Comparison of ENCODE assay signal across 25 cellular contexts in genomic region chr5:88681402-88681801, GRCh38.
"Had no signal": no experiment of that assay in that cellular context is flagged by ENCODE, and none has a peak within 500 bp of the region (broad histone marks: within the 10 kb centered on the region; RNA-seq: fewer than 3 reads in every experiment).

No MANE protein-coding gene starts in this region.

- H3K4me3 ChIP-seq: ascending aorta, cardiac muscle cell, hepatocyte, lower lobe of right lung, ovary, tibial artery had no signal

- H3K27ac Mint-ChIP-seq: activated CD4-positive, alpha-beta T cell treated with anti-CD3 and anti-CD28 coated beads, Interleukin-2, amount 10 ng/mL, durations not matched to agents 7 days and 5 days; activated CD8-positive, alpha-beta T cell treated with anti-CD3 and anti-CD28 coated beads for 36 hours; activated naive CD4-positive, alpha-beta T cell treated with anti-CD3 and anti-CD28 coated beads, Interleukin-2, amount 50 U/mL, for 24 hours; activated T-helper 1 cell treated with anti-CD3 and anti-CD28 coated beads, Interleukin-12 subunit alpha, Interleukin-12 subunit beta, Interleukin-2, Interleukin-4 antibody, amounts not matched to agents 30 ng/mL and 10 ng/mL and 1 ng/mL, durations not matched to agents 14 hours and 24 hours and 36 hours; effector memory CD8-positive, alpha-beta T cell; immature natural killer cell had no signal

- H3K79me2 ChIP-seq: hepatocyte had no signal

- H3K9me3 ChIP-seq: ascending aorta, lower lobe of right lung, psoas muscle, tibial artery had no signal

- FAIRE-seq: endothelial cell of umbilical vein had no signal

- DNase-seq: activated CD4-positive, alpha-beta T cell treated with anti-CD3 and anti-CD28 coated beads, Interleukin-2, amount 10 ng/mL, durations not matched to agents 7 days and 5 days; activated CD4-positive, CD25-positive, alpha-beta regulatory T cell treated with anti-CD3 and anti-CD28 coated beads, Interleukin-2, amount 50 U/mL, for 72 hours; activated CD8-positive, alpha-beta T cell treated with anti-CD3 and anti-CD28 coated beads for 36 hours; activated gamma-delta T cell treated with Interleukin-2 at 50 U/mL for 16 hours; effector memory CD8-positive, alpha-beta T cell; foreskin melanocyte; immature natural killer cell; lower lobe of right lung; naive thymus-derived CD4-positive, alpha-beta T cell; ovary; psoas muscle; stimulated activated CD4-positive, alpha-beta T cell treated with anti-CD3 and anti-CD28 coated beads, Interleukin-12 subunit alpha, Interleukin-12 subunit beta, amount 100 ng/mL, for 4 hours; stimulated activated CD4-positive, alpha-beta T cell treated with anti-CD3 and anti-CD28 coated beads, Interleukin-4, amount 100 ng/mL, for 4 hours; stimulated activated naive CD8-positive, alpha-beta T cell treated with anti-CD3 and anti-CD28 coated beads, Interleukin-15, Interleukin-2, amounts not matched to agents 100 U/mL and 50 U/mL, for 24 hours; tibial artery had no signal

- ATAC-seq: activated CD8-positive, alpha-beta T cell treated with anti-CD3 and anti-CD28 coated beads for 36 hours; effector memory CD8-positive, alpha-beta T cell; esophagus mucosa; left lobe of liver; naive thymus-derived CD4-positive, alpha-beta T cell; right cardiac atrium; stimulated activated naive CD8-positive, alpha-beta T cell treated with anti-CD3 and anti-CD28 coated beads, Interleukin-15, Interleukin-2, amounts not matched to agents 100 U/mL and 50 U/mL, for 24 hours had no signal

- H3K4me3 Mint-ChIP-seq: activated CD4-positive, alpha-beta T cell treated with anti-CD3 and anti-CD28 coated beads, Interleukin-2, amount 10 ng/mL, durations not matched to agents 7 days and 5 days had no signal

- H3K9me3 Mint-ChIP-seq: activated CD4-positive, alpha-beta T cell treated with anti-CD3 and anti-CD28 coated beads, Interleukin-2, amount 10 ng/mL, durations not matched to agents 7 days and 5 days; activated CD8-positive, alpha-beta T cell treated with anti-CD3 and anti-CD28 coated beads for 36 hours; activated T-helper 1 cell treated with anti-CD3 and anti-CD28 coated beads, Interleukin-12 subunit alpha, Interleukin-12 subunit beta, Interleukin-2, Interleukin-4 antibody, amounts not matched to agents 30 ng/mL and 10 ng/mL and 1 ng/mL, durations not matched to agents 14 hours and 24 hours and 36 hours; effector memory CD8-positive, alpha-beta T cell had no signal

- H3K27ac ChIP-seq: ascending aorta, cardiac muscle cell, hepatocyte, lower lobe of right lung, ovary, psoas muscle, tibial artery, VCaP had no signal

- H3K36me3 ChIP-seq: ascending aorta, cardiac muscle cell, lower lobe of right lung, ovary, tibial artery had no signal
